8 cellular contexts compared by ENCODE assay signal in genomic region chr2:8303322-8303832, GRCh38.
A peak's percentile ranks its signal among the peaks of the same experiment; 100 is the strongest.
DNase-seq lines count a peak whose midpoint lies in the region; ATAC-seq and TF ChIP-seq lines count a peak whose summit lies in the region.

No MANE protein-coding gene starts in this region.

- no peaks in the 10 kb centered on the region for H3K36me3 ChIP-seq in neural progenitor cell
- no peaks in the 10 kb centered on the region for H3K36me3 ChIP-seq in upper lobe of left lung

- DNase-seq in T-cell, result peak; percentile 41 to 82 (median 72)
- DNase-seq in activated naive CD8-positive, alpha-beta T cell treated with anti-CD3 and anti-CD28 coated beads, Interleukin-2, amount 50 U/mL, for 16 hours (ENCODE audit: low read depth, low spot score), result peak; percentile 25
- DNase-seq in neural progenitor cell (ENCODE audit: low spot score), result no peak
- DNase-seq in upper lobe of left lung, result peak in 1 of 2 donors; percentile 76
- DNase-seq in DMS 273 (lab: John Stamatoyannopoulos, UW; ENCODE audit: unreplicated experiment), result no peak
- DNase-seq in SK-N-DZ (ENCODE audit: low spot score), result no peak

- no peak for TF ChIP-seq POLR2A in upper lobe of left lung (IDR thresholded peaks at IDR 0.05)

- peak overlapping the region; percentile 69 to 77 for H3K27ac Mint-ChIP-seq in T-cell
- H3K27ac Mint-ChIP-seq in neural progenitor cell, result peak overlapping the region; percentile 83

- H3K4me1 ChIP-seq in neural progenitor cell (peaks cover 8% of the 10 kb centered on the region), upper lobe of left lung (peaks cover 0 to 14% (median 7%) of the 10 kb centered on the region in 4 donors)

- no peaks in the 10 kb centered on the region for H3K9me3 ChIP-seq in neural progenitor cell (ENCODE audit: low read depth)
- no peaks in the 10 kb centered on the region for H3K9me3 ChIP-seq in upper lobe of left lung

- H3K27ac ChIP-seq in neural progenitor cell (no peak overlapping the region), upper lobe of left lung (peak overlapping the region in 2 of 4 donors; percentile 35 to 61)

- WGBS in upper lobe of left lung, 2 donors, result 36 to 52% methylated on average over 3 to 10 of the region's 10 CpGs

- H3K27me3 ChIP-seq in neural progenitor cell, result no peaks in the 10 kb centered on the region
- no peaks in the 10 kb centered on the region for H3K27me3 ChIP-seq in upper lobe of left lung

- H3K27me3 Mint-ChIP-seq in T-cell (no peaks in the 10 kb centered on the region), neural progenitor cell (ENCODE audit: insufficient read depth, low read depth) (peaks cover 18% of the 10 kb centered on the region)

- no peaks in the 10 kb centered on the region for H3F3A ChIP-seq in neural progenitor cell (ENCODE audit: low read depth)

- peak; percentile 53 for ATAC-seq in GM18858 (IDR thresholded peaks at IDR 0.05; ENCODE audit: unreplicated experiment)
- ATAC-seq in HG02981 (IDR thresholded peaks at IDR 0.05; ENCODE audit: unreplicated experiment), result peak; percentile 70
- peak; percentile 80 to 88 (median 87) for ATAC-seq in T-cell (replicated peaks in 1 of 4)
- ATAC-seq in upper lobe of left lung (ENCODE audit: low FRiP score in 2 of 2), result peak; percentile 47 to 75

- H3K36me3 Mint-ChIP-seq in T-cell (peaks cover 3% of the 10 kb centered on the region), neural progenitor cell (no peaks in the 10 kb centered on the region)

- H3K4me2 ChIP-seq in neural progenitor cell, result no peak overlapping the region

- H3K4me3 Mint-ChIP-seq in T-cell (peak overlapping the region; percentile 28 to 54 (median 52)), neural progenitor cell (peak overlapping the region; percentile 20)

- POLR2A ChIA-PET in T-cell (lab: Charles Lee), result interaction anchor here in 1 of 2 donors (0.6 kb wide), 1 partner anchor 112 kb away, joined by 10 read pairs; no protein-coding TSS in a partner anchor

- H3K79me2 ChIP-seq in neural progenitor cell (ENCODE audit: low read depth), result no peaks in the 10 kb centered on the region

- no peak overlapping the region for H2AFZ ChIP-seq in neural progenitor cell (replicated peaks)

- peak in 1 of 4 donors; percentile 35 for TF ChIP-seq EP300 in upper lobe of left lung (IDR thresholded peaks at IDR 0.05)

- H4K20me1 ChIP-seq in neural progenitor cell (ENCODE audit: low read depth), result no peaks in the 10 kb centered on the region

- H3K4me1 Mint-ChIP-seq in T-cell (peaks cover 40 to 86% (median 52%) of the 10 kb centered on the region in 3 donors), neural progenitor cell (peaks cover 43% of the 10 kb centered on the region)

- peaks cover 0 to 4% (median 0%) of the 10 kb centered on the region in 3 donors for H3K9me3 Mint-ChIP-seq in T-cell
- peaks cover 8% of the 10 kb centered on the region for H3K9me3 Mint-ChIP-seq in neural progenitor cell

- no peak overlapping the region for H3K9ac ChIP-seq in neural progenitor cell

- TF ChIP-seq CTCF in neural progenitor cell (IDR thresholded peaks at IDR 0.05) (no peak), upper lobe of left lung (IDR thresholded peaks at IDR 0.05) (no peak)

- H3K4me3 ChIP-seq in neural progenitor cell (no peak overlapping the region), upper lobe of left lung (no peak overlapping the region)

- CTCF ChIA-PET in T-cell (lab: Charles Lee), result interaction anchor here (0.6 kb wide), 2 partner anchors 207 to 542 kb away, joined by 3 to 5 read pairs; no protein-coding TSS in a partner anchor

Comparison
In these comparisons a context has a peak if more than half of its experiments do, and no peak if none do; other contexts are left out.
1. DNase-seq: peak in T-cell (34 of 34) and activated naive CD8-positive, alpha-beta T cell treated with anti-CD3 and anti-CD28 coated beads, Interleukin-2, amount 50 U/mL, for 16 hours (single experiment); none in neural progenitor cell (single experiment), DMS 273 (single experiment) and SK-N-DZ (single experiment).
2. Peak in every context shown above with its lines, with median percentiles within 50 percentile points of each other: ATAC-seq.